Comparison of ENCODE assay signal across 17 cellular contexts in genomic region chr6:112663705-112664104, GRCh38.
DNase-seq lines count a peak whose midpoint lies in the region; ATAC-seq, FAIRE-seq and TF ChIP-seq lines count a peak whose summit lies in the region.
"Had no signal": no experiment of that assay in that cellular context is flagged by ENCODE, and none has a peak within 500 bp of the region (broad histone marks: within the 10 kb centered on the region; RNA-seq: fewer than 3 reads in every experiment).

No MANE protein-coding gene starts in this region.

- BruUV-seq in MCF 10A (replicated peaks; lab: Mats Ljungman, UMichigan): no TSS peak
- BruUV-seq in mammary epithelial cell (replicated peaks; lab: Mats Ljungman, UMichigan): no TSS peak

- dilution Hi-C loops in mammary epithelial cell (cut with HindIII; ENCODE audit: low sequenced_read_pairs): no loop called here

- H3K9me3 Mint-ChIP-seq in MCF 10A (ENCODE audit: unreplicated experiment): no peaks in the 10 kb centered on the region
- no peaks in the 10 kb centered on the region for H3K9me3 Mint-ChIP-seq in activated naive CD4-positive, alpha-beta T cell treated with anti-CD3 and anti-CD28 coated beads, Interleukin-2, amount 50 U/mL, for 72 hours

- H4K20me1 ChIP-seq in mammary epithelial cell (ENCODE audit: insufficient read depth, low read length): no peaks in the 10 kb centered on the region
- H4K20me1 ChIP-seq: BLaER1 treated with 17β-estradiol and CSF1 and Interleukin-3, amounts not matched to agents 10 nM and 100 nM had no signal

- intact Hi-C loops in MCF 10A (cut with micrococcal nuclease): no loop called here
- intact Hi-C loops in mammary epithelial cell (cut with micrococcal nuclease): no loop called here

- in situ Hi-C loops in mammary epithelial cell (cut with MboI; ENCODE audit: low sequenced_read_pairs in 2 of 2): no loop called here

- H3K4me3 Mint-ChIP-seq in MCF 10A (ENCODE audit: unreplicated experiment): no peak overlapping the region
- H3K4me3 Mint-ChIP-seq: CD4-positive, CD25-positive, alpha-beta regulatory T cell had no signal

- no peaks in the 10 kb centered on the region for H3K79me2 ChIP-seq in mammary epithelial cell (ENCODE audit: insufficient read depth, low read length)

- no peak for FAIRE-seq in GM19239 (lab: Jason Lieb, UNC)
- FAIRE-seq: GM12878, H1 had no signal

- CTCF ChIA-PET in MCF 10A (lab: Yijun Ruan, JAX): no interaction called here
- CTCF ChIA-PET in mammary epithelial cell (lab: Charles Lee; ENCODE audit: low non-redundant PET): no interaction called here

- no peak overlapping the region for H3K4me3 ChIP-seq in mammary epithelial cell (replicated peaks in 1 of 3; ENCODE audit: insufficient read depth in 1 of 3, low read depth in 2 of 3, low read length in 3 of 3)
- H3K4me3 ChIP-seq: BLaER1 treated with 17β-estradiol and CSF1 and Interleukin-3, amounts not matched to agents 10 nM and 100 nM; GM12878; HAP-1 had no signal

- no peaks in the 10 kb centered on the region for H3K9me3 ChIP-seq in mammary epithelial cell (replicated peaks; ENCODE audit: insufficient read depth, low read length)
- H3K9me3 ChIP-seq: HAP-1 had no signal

- no peaks in the 10 kb centered on the region for H3K36me3 ChIP-seq in mammary epithelial cell (ENCODE audit: insufficient read depth, low read length)
- H3K36me3 ChIP-seq: BLaER1 treated with 17β-estradiol and CSF1 and Interleukin-3, amounts not matched to agents 10 nM and 100 nM; HAP-1 had no signal

- POLR2A ChIA-PET in MCF 10A (lab: Yijun Ruan, JAX): interaction anchor here (1.5 kb wide), 1 partner anchor 17 kb away, joined by 3 read pairs; no protein-coding TSS in a partner anchor

- H3K27me3 Mint-ChIP-seq in MCF 10A (ENCODE audit: insufficient read depth, unreplicated experiment): no peaks in the 10 kb centered on the region
- H3K27me3 Mint-ChIP-seq: CD4-positive, CD25-positive, alpha-beta regulatory T cell had no signal

- H3K27me3 ChIP-seq in mammary epithelial cell (ENCODE audit: insufficient read depth, low read length): no peaks in the 10 kb centered on the region
- no peaks in the 10 kb centered on the region for H3K27me3 ChIP-seq in foreskin keratinocyte
- H3K27me3 ChIP-seq: BLaER1 treated with 17β-estradiol and CSF1 and Interleukin-3, amounts not matched to agents 10 nM and 100 nM had no signal

- peak; percentile 35 for ATAC-seq in foreskin keratinocyte
- no peak for ATAC-seq in activated naive CD4-positive, alpha-beta T cell treated with anti-CD3 and anti-CD28 coated beads, Interleukin-2, amount 50 U/mL, for 72 hours
- ATAC-seq: GM12878 had no signal

- no peak overlapping the region for H3K27ac ChIP-seq in mammary epithelial cell (ENCODE audit: insufficient read depth, low read depth, low read length)
- H3K27ac ChIP-seq in epithelial cell of prostate: peak overlapping the region; percentile 5
- H3K27ac ChIP-seq in foreskin keratinocyte: no peak overlapping the region
- H3K27ac ChIP-seq: BLaER1 treated with 17β-estradiol and CSF1 and Interleukin-3, amounts not matched to agents 10 nM and 100 nM had no signal

- no peak overlapping the region for H2AFZ ChIP-seq in mammary epithelial cell (ENCODE audit: low read depth, low read length)

- no peaks in the 10 kb centered on the region for H3K36me3 Mint-ChIP-seq in MCF 10A (ENCODE audit: insufficient read depth, unreplicated experiment)
- no peaks in the 10 kb centered on the region for H3K36me3 Mint-ChIP-seq in activated naive CD4-positive, alpha-beta T cell treated with anti-CD3 and anti-CD28 coated beads, Interleukin-2, amount 50 U/mL, for 72 hours
- H3K36me3 Mint-ChIP-seq: CD4-positive, CD25-positive, alpha-beta regulatory T cell had no signal

- DNase-seq in MCF 10A (ENCODE audit: unreplicated experiment) (peak; percentile 38), mammary epithelial cell (no peak), RPMI7951 (ENCODE audit: low read depth) (peak; percentile 26), epithelial cell of prostate (ENCODE audit: low read depth, low spot score) (no peak), foreskin keratinocyte (peak in 1 of 2 donors; percentile 6), GM19239 (ENCODE audit: insufficient read length, low spot score) (no peak)
- no peak for DNase-seq in activated naive CD4-positive, alpha-beta T cell treated with anti-CD3 and anti-CD28 coated beads, Interleukin-2, amount 50 U/mL, for 72 hours (ENCODE audit: low spot score in 2 of 2)
- no peak for DNase-seq in activated CD4-positive, CD25-positive, alpha-beta regulatory T cell treated with anti-CD3 and anti-CD28 coated beads, Interleukin-2, amount 50 U/mL, for 72 hours
- DNase-seq: 8988T; ACHN; CD4-positive, CD25-positive, alpha-beta regulatory T cell; DMS53; IMR-90 had no signal

- H3K27ac Mint-ChIP-seq in MCF 10A (ENCODE audit: low read depth, unreplicated experiment): no peak overlapping the region
- no peak overlapping the region for H3K27ac Mint-ChIP-seq in activated naive CD4-positive, alpha-beta T cell treated with anti-CD3 and anti-CD28 coated beads, Interleukin-2, amount 50 U/mL, for 72 hours
- H3K27ac Mint-ChIP-seq: CD4-positive, CD25-positive, alpha-beta regulatory T cell had no signal

- no peaks in the 10 kb centered on the region for H3K4me1 ChIP-seq in mammary epithelial cell (ENCODE audit: insufficient read depth, low read length)
- no peaks in the 10 kb centered on the region for H3K4me1 ChIP-seq in foreskin keratinocyte
- H3K4me1 ChIP-seq: BLaER1 treated with 17β-estradiol and CSF1 and Interleukin-3, amounts not matched to agents 10 nM and 100 nM; HAP-1 had no signal

- H3K9ac ChIP-seq in mammary epithelial cell (ENCODE audit: insufficient read depth, low read length): no peak overlapping the region
- H3K9ac ChIP-seq: BLaER1 treated with 17β-estradiol and CSF1 and Interleukin-3, amounts not matched to agents 10 nM and 100 nM had no signal

- peaks cover 11% of the 10 kb centered on the region for H3K4me1 Mint-ChIP-seq in MCF 10A (ENCODE audit: insufficient read depth, unreplicated experiment)
- H3K4me1 Mint-ChIP-seq: CD4-positive, CD25-positive, alpha-beta regulatory T cell had no signal

- TF ChIP-seq CTCF in MCF 10A (IDR thresholded peaks at IDR 0.05; ENCODE audit: unreplicated experiment) (no peak), mammary epithelial cell (conservative IDR thresholded peaks at IDR 0.05 in 1 of 2, IDR thresholded peaks at IDR 0.05 in 1 of 2; ENCODE audit: extremely low read depth in 1 of 2, insufficient read depth in 1 of 2, low read depth in 1 of 2, low read length in 2 of 2) (no peak), foreskin keratinocyte (conservative IDR thresholded peaks at IDR 0.05) (no peak)

- 80% methylated on average over 4 of the region's 4 CpGs for WGBS in mammary epithelial cell (ENCODE audit: low coverage, missing lambda C conversion rate)

- no peak overlapping the region for H3K4me2 ChIP-seq in mammary epithelial cell (ENCODE audit: insufficient read depth, low read depth, low read length)
- H3K4me2 ChIP-seq: BLaER1 treated with 17β-estradiol and CSF1 and Interleukin-3, amounts not matched to agents 10 nM and 100 nM had no signal

Comparison
In these comparisons a context has a peak if more than half of its experiments do, and no peak if none do; other contexts are left out.
1. DNase-seq: peak in MCF 10A (single experiment) and RPMI7951 (single experiment); none in mammary epithelial cell (single experiment), epithelial cell of prostate (single experiment), GM19239 (single experiment), activated naive CD4-positive, alpha-beta T cell treated with anti-CD3 and anti-CD28 coated beads, Interleukin-2, amount 50 U/mL, for 72 hours (0 of 2) and activated CD4-positive, CD25-positive, alpha-beta regulatory T cell treated with anti-CD3 and anti-CD28 coated beads, Interleukin-2, amount 50 U/mL, for 72 hours (single experiment).